In the genomic region with DNA sequence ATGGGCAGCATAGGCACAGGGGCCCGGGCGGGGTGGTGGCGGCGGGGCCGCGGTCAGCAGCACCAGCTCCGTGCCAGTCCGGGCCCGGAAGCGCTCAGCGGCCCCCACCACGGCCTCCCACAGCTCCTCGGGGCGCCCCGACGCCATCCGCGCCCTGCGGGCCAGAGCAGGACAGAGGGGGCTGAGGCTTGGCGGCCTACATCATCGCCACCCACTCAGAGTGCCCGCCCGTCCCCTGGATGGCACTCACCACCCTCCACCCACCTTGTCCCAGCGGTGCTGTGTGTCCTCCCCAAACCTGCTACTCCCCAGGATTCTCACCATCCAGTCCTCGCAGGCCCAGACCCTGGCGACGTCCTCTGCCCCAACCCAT, we compare ENCODE assay signal across 22 cellular contexts.
"Had no signal": no experiment of that assay in that cellular context is flagged by ENCODE, and none has a peak within 500 bp of the region (broad histone marks: within the 10 kb centered on the region; RNA-seq: fewer than 3 reads in every experiment).

No MANE protein-coding gene starts in this region.

- H3K27ac ChIP-seq: epithelial cell of prostate, right atrium auricular region, uterus had no signal

- ATAC-seq: activated CD4-positive, alpha-beta T cell treated with anti-CD3 and anti-CD28 coated beads for 36 hours; activated CD8-positive, alpha-beta memory T cell treated with anti-CD3 and anti-CD28 coated beads, Interleukin-2, amount 10 ng/mL, durations not matched to agents 7 days and 5 days; activated CD8-positive, alpha-beta T cell treated with anti-CD3 and anti-CD28 coated beads, Interleukin-2, amount 10 ng/mL, durations not matched to agents 7 days and 5 days; stimulated activated naive CD8-positive, alpha-beta T cell treated with anti-CD3 and anti-CD28 coated beads, Interleukin-15, Interleukin-2, amounts not matched to agents 100 U/mL and 50 U/mL, for 24 hours had no signal

- H3K4me3 ChIP-seq: right atrium auricular region, spleen, testis, uterus had no signal

- H3K27me3 ChIP-seq: right atrium auricular region, spleen, testis, uterus had no signal

- H3K9me3 ChIP-seq: right atrium auricular region, spleen, testis, uterus had no signal

- DNase-seq: activated CD4-positive, alpha-beta T cell treated with anti-CD3 and anti-CD28 coated beads for 36 hours; activated CD4-positive, CD25-positive, alpha-beta regulatory T cell; activated CD8-positive, alpha-beta memory T cell treated with anti-CD3 and anti-CD28 coated beads, Interleukin-2, amount 10 ng/mL, durations not matched to agents 7 days and 5 days; activated CD8-positive, alpha-beta T cell treated with anti-CD3 and anti-CD28 coated beads, Interleukin-2, amount 10 ng/mL, durations not matched to agents 7 days and 5 days; activated effector memory CD4-positive, alpha-beta T cell treated with Interleukin-2 at 50 U/mL for 16 hours; activated naive CD4-positive, alpha-beta T cell treated with Interleukin-2 at 50 U/mL for 16 hours; amniotic stem cell; central memory CD4-positive, alpha-beta T cell; dermis blood vessel endothelial cell; effector CD4-positive, alpha-beta T cell; glutamatergic neuron; mammary epithelial cell; naive B cell; nephron progenitor cell; occipital lobe; spleen; stimulated activated CD4-positive, alpha-beta T cell treated with anti-CD3 and anti-CD28 coated beads, Interleukin-2, amount 100 ng/mL, for 48 hours; stimulated activated naive CD8-positive, alpha-beta T cell treated with anti-CD3 and anti-CD28 coated beads, Interleukin-15, Interleukin-2, amounts not matched to agents 100 U/mL and 50 U/mL, for 24 hours; testis; uterus had no signal

- H3K36me3 ChIP-seq: uterus had no signal
